1 cellular context compared by ENCODE assay signal in genomic region chr2:134572996-134573395, GRCh38.
TF ChIP-seq lines count a peak whose summit lies in the region.

No MANE protein-coding gene starts in this region.

TF ChIP-seq in H1, 55 proteins besides CTCF, POLR2A, EP300 and RAD21:
- no peak for TF ChIP-seq JUN (IDR thresholded peaks at IDR 0.05; ENCODE audit: low read depth, low read length)
- TF ChIP-seq EGR1 (IDR thresholded peaks at IDR 0.05; ENCODE audit: borderline replicate concordance, low read depth, low read length), result no peak
- TF ChIP-seq KDM1A (IDR thresholded peaks at IDR 0.05; ENCODE audit: borderline replicate concordance, low read length), result no peak
- TF ChIP-seq BCL11A (IDR thresholded peaks at IDR 0.05; ENCODE audit: low read depth in 2 of 2, low read length in 2 of 2), result no peak
- no peak for TF ChIP-seq SIN3A (conservative IDR thresholded peaks at IDR 0.05 in 1 of 2, IDR thresholded peaks at IDR 0.05 in 1 of 2; ENCODE audit: low read depth in 1 of 2, low read length in 2 of 2)
- TF ChIP-seq ZNF274 (IDR thresholded peaks at IDR 0.05; ENCODE audit: borderline replicate concordance, extremely low read depth, low read length), result no peak
- no peak for TF ChIP-seq TAF7 (optimal IDR thresholded peaks at IDR 0.05; ENCODE audit: borderline replicate concordance, low read depth, low read length)
- TF ChIP-seq GTF2F1 (IDR thresholded peaks at IDR 0.05; ENCODE audit: borderline replicate concordance, low read depth, low read length), result no peak
- TF ChIP-seq KDM4A (IDR thresholded peaks at IDR 0.05; ENCODE audit: low read depth, low read length, severe bottlenecking), result no peak
- TF ChIP-seq PHF8 (conservative IDR thresholded peaks at IDR 0.05; ENCODE audit: low read depth, low read length), result no peak
- TF ChIP-seq MAFK (IDR thresholded peaks at IDR 0.05; ENCODE audit: low read depth, low read length), result no peak
- TF ChIP-seq SAP30 (IDR thresholded peaks at IDR 0.05; ENCODE audit: insufficient read depth, insufficient replicate concordance, low read length), result no peak
- TF ChIP-seq USF2 (IDR thresholded peaks at IDR 0.05; ENCODE audit: low read length), result no peak
- no peak for TF ChIP-seq NANOG (IDR thresholded peaks at IDR 0.05; ENCODE audit: insufficient read depth, low read depth, low read length, poor library complexity, severe bottlenecking)
- no peak for TF ChIP-seq CHD1 (IDR thresholded peaks at IDR 0.05; ENCODE audit: low read depth, low read length)
- TF ChIP-seq CTBP2 (IDR thresholded peaks at IDR 0.05; ENCODE audit: borderline replicate concordance, insufficient read depth, insufficient read length, low read length), result no peak
- no peak for TF ChIP-seq CHD7 (IDR thresholded peaks at IDR 0.05; ENCODE audit: insufficient replicate concordance, low read length)
- no peak for TF ChIP-seq YY1 (IDR thresholded peaks at IDR 0.05; ENCODE audit: low read depth, low read length)
- TF ChIP-seq POU5F1 (IDR thresholded peaks at IDR 0.05; ENCODE audit: low read depth, low read length), result no peak
